ENCODE assay signal across 18 cellular contexts in genomic region chr9:21656776-21657637, GRCh38.
A peak's percentile ranks its signal among the peaks of the same experiment; 100 is the strongest.
DNase-seq lines count a peak whose midpoint lies in the region; ATAC-seq, FAIRE-seq and TF ChIP-seq lines count a peak whose summit lies in the region.
"Had no signal": no experiment of that assay in that cellular context is flagged by ENCODE, and none has a peak within 500 bp of the region (broad histone marks: within the 10 kb centered on the region; RNA-seq: fewer than 3 reads in every experiment).

No MANE protein-coding gene starts in this region.

- peaks cover 59% of the 10 kb centered on the region for H3K4me1 Mint-ChIP-seq in HFFc6 (ENCODE audit: low read depth)
- H3K4me1 Mint-ChIP-seq in naive thymus-derived CD8-positive, alpha-beta T cell = peaks cover 0 to 3% (median 0%) of the 10 kb centered on the region in 4 donors
- no peaks in the 10 kb centered on the region for H3K4me1 Mint-ChIP-seq in neural progenitor cell
- H3K4me1 Mint-ChIP-seq: stimulated activated naive B cell treated with anti-CD40 and anti-IgM and Interleukin-4, amounts not matched to agents 10 μg/mL and 1 μg/mL and 100 μg/mL, for 72 hours had no signal

- no peaks in the 10 kb centered on the region for H3K9me1 ChIP-seq in keratinocyte (ENCODE audit: control insufficient read depth, extremely low read depth, insufficient read depth, low read length)

- H3K27me3 ChIP-seq in keratinocyte (ENCODE audit: control insufficient read depth, extremely low read depth, insufficient read depth, low read length) (no peaks in the 10 kb centered on the region), SJCRH30 (no peaks in the 10 kb centered on the region), neural progenitor cell (no peaks in the 10 kb centered on the region)

- FAIRE-seq in keratinocyte (lab: Jason Lieb, UNC) = peak; percentile 64

- H3K36me3 ChIP-seq in keratinocyte (ENCODE audit: control insufficient read depth in 2 of 2, extremely low read depth in 1 of 2, insufficient read depth in 2 of 2, low read length in 2 of 2) = no peaks in the 10 kb centered on the region
- no peaks in the 10 kb centered on the region for H3K36me3 ChIP-seq in SJCRH30
- H3K36me3 ChIP-seq in neural progenitor cell = no peaks in the 10 kb centered on the region
- H3K36me3 ChIP-seq: spleen had no signal

- H3K79me2 ChIP-seq in keratinocyte (ENCODE audit: control insufficient read depth, insufficient read depth, low read length) (no peaks in the 10 kb centered on the region), neural progenitor cell (ENCODE audit: low read depth) (no peaks in the 10 kb centered on the region)
- H3K79me2 ChIP-seq: parathyroid adenoma had no signal

- TF ChIP-seq CTCF in AG10803 (conservative IDR thresholded peaks at IDR 0.05; ENCODE audit: low read length) (no peak), HFFc6 (IDR thresholded peaks at IDR 0.05) (no peak), astrocyte of the spinal cord (IDR thresholded peaks at IDR 0.05; ENCODE audit: low read depth, low read length) (no peak), keratinocyte (optimal IDR thresholded peaks at IDR 0.05 in 1 of 3, IDR thresholded peaks at IDR 0.05 in 1 of 3, conservative IDR thresholded peaks at IDR 0.05 in 1 of 3; ENCODE audit: extremely low read depth in 1 of 3, insufficient read depth in 2 of 3, low read length in 3 of 3) (no peak), neural progenitor cell (IDR thresholded peaks at IDR 0.05) (no peak)

- H3K27ac Mint-ChIP-seq in HFFc6 = peak overlapping the region; percentile 68
- no peak overlapping the region for H3K27ac Mint-ChIP-seq in naive thymus-derived CD8-positive, alpha-beta T cell
- H3K27ac Mint-ChIP-seq in neural progenitor cell = no peak overlapping the region
- H3K27ac Mint-ChIP-seq: stimulated activated naive B cell treated with anti-CD40 and anti-IgM and Interleukin-4, amounts not matched to agents 10 μg/mL and 1 μg/mL and 100 μg/mL, for 72 hours had no signal

- H2AFZ ChIP-seq in keratinocyte (ENCODE audit: control insufficient read depth, low read length) (no peak overlapping the region), neural progenitor cell (replicated peaks) (no peak overlapping the region)
- H2AFZ ChIP-seq: parathyroid adenoma had no signal

- H3K4me3 ChIP-seq in AG10803 (ENCODE audit: low read length) (no peak overlapping the region), astrocyte of the spinal cord (ENCODE audit: low read depth, low read length) (no peak overlapping the region), keratinocyte (ENCODE audit: control insufficient read depth in 2 of 3, extremely low read depth in 1 of 3, insufficient read depth in 2 of 3, low read depth in 1 of 3, low read length in 3 of 3) (no peak overlapping the region), SJCRH30 (no peak overlapping the region), neural progenitor cell (no peak overlapping the region)
- H3K4me3 ChIP-seq: spleen had no signal

- H3K9me3 Mint-ChIP-seq in HFFc6 = peaks cover 9% of the 10 kb centered on the region; the same call in 1 of the 2 replicates
- H3K9me3 Mint-ChIP-seq in naive thymus-derived CD8-positive, alpha-beta T cell = no peaks in the 10 kb centered on the region
- no peaks in the 10 kb centered on the region for H3K9me3 Mint-ChIP-seq in neural progenitor cell
- H3K9me3 Mint-ChIP-seq: stimulated activated naive B cell treated with anti-CD40 and anti-IgM and Interleukin-4, amounts not matched to agents 10 μg/mL and 1 μg/mL and 100 μg/mL, for 72 hours had no signal

- H3K27ac ChIP-seq in keratinocyte (ENCODE audit: control insufficient read depth, insufficient read depth, low read length) (no peak overlapping the region), SJCRH30 (no peak overlapping the region), neural progenitor cell (no peak overlapping the region)
- H3K27ac ChIP-seq: parathyroid adenoma, spleen had no signal

- in situ Hi-C loops in astrocyte of the spinal cord (cut with HindIII; ENCODE audit: low sequenced_read_pairs) = no loop called here

- H3K9ac ChIP-seq in keratinocyte (ENCODE audit: control insufficient read depth, extremely low read depth, insufficient read depth, low read length) = no peak overlapping the region
- no peak overlapping the region for H3K9ac ChIP-seq in neural progenitor cell
- H3K9ac ChIP-seq: parathyroid adenoma had no signal

- H3K27me3 Mint-ChIP-seq in HFFc6 (ENCODE audit: insufficient read depth) (no peaks in the 10 kb centered on the region), neural progenitor cell (ENCODE audit: insufficient read depth, low read depth) (no peaks in the 10 kb centered on the region)
- H3K27me3 Mint-ChIP-seq in naive thymus-derived CD8-positive, alpha-beta T cell = peaks cover 0 to 1% (median 0%) of the 10 kb centered on the region in 5 donors

- no peaks in the 10 kb centered on the region for H4K20me1 ChIP-seq in keratinocyte (ENCODE audit: control insufficient read depth, extremely low read depth, insufficient read depth, low read length)
- H4K20me1 ChIP-seq in neural progenitor cell (ENCODE audit: low read depth) = no peaks in the 10 kb centered on the region

- H3K36me3 Mint-ChIP-seq in HFFc6 (ENCODE audit: low read depth) = peaks cover 6% of the 10 kb centered on the region; the same call in 1 of the 2 replicates
- no peaks in the 10 kb centered on the region for H3K36me3 Mint-ChIP-seq in naive thymus-derived CD8-positive, alpha-beta T cell
- no peaks in the 10 kb centered on the region for H3K36me3 Mint-ChIP-seq in neural progenitor cell
- H3K36me3 Mint-ChIP-seq: stimulated activated naive B cell treated with anti-CD40 and anti-IgM and Interleukin-4, amounts not matched to agents 10 μg/mL and 1 μg/mL and 100 μg/mL, for 72 hours had no signal

- H3K4me2 ChIP-seq in keratinocyte (ENCODE audit: control insufficient read depth, extremely low read depth, insufficient read depth, low read depth, low read length) (no peak overlapping the region), neural progenitor cell (no peak overlapping the region)

- H3K4me1 ChIP-seq in keratinocyte (ENCODE audit: control insufficient read depth, extremely low read depth, insufficient read depth, low read length) = peaks cover 5% of the 10 kb centered on the region
- H3K4me1 ChIP-seq in SJCRH30 = no peaks in the 10 kb centered on the region
- no peaks in the 10 kb centered on the region for H3K4me1 ChIP-seq in neural progenitor cell
- H3K4me1 ChIP-seq: parathyroid adenoma, spleen had no signal

- dilution Hi-C loops in keratinocyte (cut with MboI; ENCODE audit: extremely low pct_ligation_motif_present, low sequenced_read_pairs) = no loop called here

- ATAC-seq in naive thymus-derived CD8-positive, alpha-beta T cell = no peak
- ATAC-seq: stimulated activated naive B cell treated with anti-CD40 and anti-IgM and Interleukin-4, amounts not matched to agents 10 μg/mL and 1 μg/mL and 100 μg/mL, for 72 hours had no signal

- POLR2A ChIA-PET in naive thymus-derived CD8-positive, alpha-beta T cell (lab: Charles Lee) = no interaction called here

- no peaks in the 10 kb centered on the region for H3F3A ChIP-seq in neural progenitor cell (ENCODE audit: low read depth)

- H3K4me3 Mint-ChIP-seq in HFFc6 = peak overlapping the region; percentile 42; the same call in 1 of the 2 replicates
- no peak overlapping the region for H3K4me3 Mint-ChIP-seq in naive thymus-derived CD8-positive, alpha-beta T cell
- H3K4me3 Mint-ChIP-seq in neural progenitor cell = no peak overlapping the region
- H3K4me3 Mint-ChIP-seq: stimulated activated naive B cell treated with anti-CD40 and anti-IgM and Interleukin-4, amounts not matched to agents 10 μg/mL and 1 μg/mL and 100 μg/mL, for 72 hours had no signal

- DNase-seq in AG10803 (ENCODE audit: low read depth) (peak; percentile 89), HFFc6 (no peak), astrocyte of the spinal cord (ENCODE audit: low read depth, low spot score) (peak; percentile 71), keratinocyte (ENCODE audit: low read depth, low spot score) (no peak), SJCRH30 (no peak), neural progenitor cell (ENCODE audit: low spot score) (no peak), NCI-H1092 (lab: John Stamatoyannopoulos, UW) (no peak)
- DNase-seq in naive thymus-derived CD8-positive, alpha-beta T cell = no peak
- DNase-seq: amniotic stem cell; DMS53; erythroblast; NCI-H1092 treated with DMSO at 0.1 percent for 48 hours; NCI-H2171; SHP77; spleen; stimulated activated naive B cell treated with anti-CD40 and anti-IgM and Interleukin-4, amounts not matched to agents 10 μg/mL and 1 μg/mL and 100 μg/mL, for 72 hours; T-helper 2 cell had no signal

- H3K9me3 ChIP-seq in keratinocyte (ENCODE audit: control insufficient read depth, low read depth, low read length) = no peaks in the 10 kb centered on the region
- no peaks in the 10 kb centered on the region for H3K9me3 ChIP-seq in SJCRH30 (replicated peaks)
- H3K9me3 ChIP-seq in neural progenitor cell (ENCODE audit: low read depth) = no peaks in the 10 kb centered on the region
- H3K9me3 ChIP-seq: spleen had no signal

Comparison
In these comparisons a context has a peak if more than half of its experiments do, and no peak if none do; other contexts are left out.
1. DNase-seq: peak in AG10803 (single experiment) and astrocyte of the spinal cord (single experiment); none in HFFc6 (single experiment), keratinocyte (single experiment), naive thymus-derived CD8-positive, alpha-beta T cell (0 of 10), SJCRH30 (0 of 2), neural progenitor cell (single experiment) and NCI-H1092 (single experiment).